ENCODE assay signal across 11 cellular contexts in genomic region chr2:172578054-172578453, GRCh38.
"Had no signal": no experiment of that assay in that cellular context is flagged by ENCODE, and none has a peak within 500 bp of the region (broad histone marks: within the 10 kb centered on the region; RNA-seq: fewer than 3 reads in every experiment).

No MANE protein-coding gene starts in this region.

- ATAC-seq: activated CD4-positive, alpha-beta T cell treated with anti-CD3 and anti-CD28 coated beads for 36 hours; activated CD8-positive, alpha-beta T cell treated with anti-CD3 and anti-CD28 coated beads for 36 hours; activated T-cell treated with anti-CD3 and anti-CD28 coated beads, Interleukin-2, amount 50 U/mL, for 4 hours; psoas muscle; sciatic nerve; T-helper 17 cell had no signal

- H3K27ac ChIP-seq: esophagus muscularis mucosa, psoas muscle had no signal

- H3K27ac Mint-ChIP-seq: activated CD4-positive, alpha-beta T cell treated with anti-CD3 and anti-CD28 coated beads for 36 hours; activated CD8-positive, alpha-beta T cell treated with anti-CD3 and anti-CD28 coated beads for 36 hours; stimulated activated naive CD8-positive, alpha-beta T cell treated with anti-CD3 and anti-CD28 coated beads, Interleukin-15, Interleukin-2, amounts not matched to agents 100 ng/mL and 50 ng/mL, for 24 hours; T-helper 17 cell; type B pancreatic cell had no signal

- H3K27me3 ChIP-seq: esophagus muscularis mucosa had no signal

- H3K27me3 Mint-ChIP-seq: activated CD4-positive, alpha-beta T cell treated with anti-CD3 and anti-CD28 coated beads for 36 hours; activated CD8-positive, alpha-beta T cell treated with anti-CD3 and anti-CD28 coated beads for 36 hours; stimulated activated naive CD8-positive, alpha-beta T cell treated with anti-CD3 and anti-CD28 coated beads, Interleukin-15, Interleukin-2, amounts not matched to agents 100 ng/mL and 50 ng/mL, for 24 hours; T-helper 17 cell; type B pancreatic cell had no signal

- H3K4me3 Mint-ChIP-seq: activated CD4-positive, alpha-beta T cell treated with anti-CD3 and anti-CD28 coated beads for 36 hours; activated CD8-positive, alpha-beta T cell treated with anti-CD3 and anti-CD28 coated beads for 36 hours; activated T-cell treated with anti-CD3 and anti-CD28 coated beads, Interleukin-2, amount 50 U/mL, for 4 hours; stimulated activated naive CD8-positive, alpha-beta T cell treated with anti-CD3 and anti-CD28 coated beads, Interleukin-15, Interleukin-2, amounts not matched to agents 100 ng/mL and 50 ng/mL, for 24 hours; T-helper 17 cell; type B pancreatic cell had no signal

- DNase-seq: activated CD4-positive, alpha-beta T cell treated with anti-CD3 and anti-CD28 coated beads for 36 hours; activated CD8-positive, alpha-beta T cell treated with anti-CD3 and anti-CD28 coated beads for 36 hours; activated gamma-delta T cell; activated T-cell treated with anti-CD3 and anti-CD28 coated beads, Interleukin-2, amount 50 U/mL, for 4 hours; aorta; psoas muscle; T-helper 17 cell had no signal

- H3K4me3 ChIP-seq: esophagus muscularis mucosa, psoas muscle had no signal

- H3K4me1 ChIP-seq: esophagus muscularis mucosa, psoas muscle had no signal
